ENCODE assay signal across 2 cellular contexts in genomic region chr4:6761540-6762243, GRCh38.
A peak's percentile ranks its signal among the peaks of the same experiment; 100 is the strongest.
TF ChIP-seq lines count a peak whose summit lies in the region.

No MANE protein-coding gene starts in this region.

TF ChIP-seq in GM23338, 12 proteins besides CTCF, POLR2A, EP300 and RAD21:
- no peak for TF ChIP-seq POLR2AphosphoS5 (IDR thresholded peaks at IDR 0.05; ENCODE audit: low read depth)
- TF ChIP-seq ZNF331 (CRISPR knock-in tag; IDR thresholded peaks at IDR 0.05; ENCODE audit: low read depth): no peak
- no peak for TF ChIP-seq ETS1 (IDR thresholded peaks at IDR 0.05)
- TF ChIP-seq REST (IDR thresholded peaks at IDR 0.05; ENCODE audit: unreplicated experiment): no peak
- no peak for TF ChIP-seq EZH2 (IDR thresholded peaks at IDR 0.05; ENCODE audit: low read depth, unreplicated experiment)
- no peak for TF ChIP-seq ZNF462 (CRISPR knock-in tag; IDR thresholded peaks at IDR 0.05)
- TF ChIP-seq EZH2phosphoT487 (IDR thresholded peaks at IDR 0.05; ENCODE audit: unreplicated experiment): no peak
- TF ChIP-seq ZNF114 (CRISPR knock-in tag; IDR thresholded peaks at IDR 0.05): no peak
- no peak for TF ChIP-seq JUNB (IDR thresholded peaks at IDR 0.05; ENCODE audit: unreplicated experiment)
- no peak for TF ChIP-seq STAT1 (IDR thresholded peaks at IDR 0.05; ENCODE audit: unreplicated experiment)
- no peak for TF ChIP-seq NANOG (IDR thresholded peaks at IDR 0.05; ENCODE audit: borderline replicate concordance)
- no peak for TF ChIP-seq CREB1 (CRISPR knock-in tag; IDR thresholded peaks at IDR 0.05; ENCODE audit: low read depth)
TF ChIP-seq in GM23338: peak in this region for 0.

TF ChIP-seq in SK-N-SH, 30 proteins besides CTCF, POLR2A, EP300 and RAD21:
- TF ChIP-seq FOXM1 (IDR thresholded peaks at IDR 0.05; ENCODE audit: low read depth): no peak
- no peak for TF ChIP-seq TAF1 (IDR thresholded peaks at IDR 0.05; ENCODE audit: borderline replicate concordance, low read depth, low read length)
- TF ChIP-seq YY1 (IDR thresholded peaks at IDR 0.05; ENCODE audit: low read depth): no peak
- TF ChIP-seq FOXJ3 (CRISPR knock-in tag; IDR thresholded peaks at IDR 0.05): peak; percentile 46; the same call in 1 of the 2 replicates
